ENCODE assay signal across 32 cellular contexts in the genomic region with DNA sequence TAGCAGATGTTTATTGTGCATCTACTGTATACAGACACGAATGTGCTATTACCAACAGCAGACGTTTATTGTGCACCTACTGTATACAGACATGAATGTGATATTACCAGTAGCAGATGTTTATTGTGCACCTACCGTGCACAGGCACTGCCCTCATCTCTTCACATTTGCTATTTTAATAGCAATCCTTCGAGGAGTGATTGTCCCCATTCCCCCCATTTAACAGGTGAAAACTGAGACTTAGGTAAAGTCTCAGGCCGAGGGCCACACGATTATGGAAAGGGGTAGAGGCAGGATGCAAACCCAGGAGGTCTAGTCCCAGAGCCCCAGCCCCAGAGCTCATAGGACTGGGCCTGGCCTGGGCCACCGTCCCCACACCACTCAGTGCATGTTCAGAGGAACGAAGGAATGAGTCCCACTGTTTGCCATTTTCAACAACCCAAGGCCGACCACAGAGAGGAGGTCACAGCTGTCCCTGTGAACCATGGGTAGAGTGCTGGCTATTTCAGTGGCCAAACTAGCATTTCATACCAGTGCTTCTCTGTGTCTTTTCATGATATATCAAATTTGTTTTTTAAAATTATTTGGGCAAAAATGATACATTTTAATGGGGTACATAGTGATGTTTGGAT.
"Had no signal": no experiment of that assay in that cellular context is flagged by ENCODE, and none has a peak within 500 bp of the region (broad histone marks: within the 10 kb centered on the region; RNA-seq: fewer than 3 reads in every experiment).

No MANE protein-coding gene starts in this region.

- H3K4me3 ChIP-seq: adrenal gland, body of pancreas, breast epithelium had no signal

- H3K9me3 ChIP-seq: adrenal gland, body of pancreas, breast epithelium had no signal

- H3K4me1 ChIP-seq: body of pancreas, breast epithelium had no signal

- ATAC-seq: activated T-cell treated with anti-CD3 and anti-CD28 coated beads, Interleukin-2, amount 50 U/mL, for 4 hours; activated T-cell treated with anti-CD3 and anti-CD28 coated beads, Interleukin-2, amount 50 U/mL, for 72 hours; activated T-helper 17 cell treated with anti-CD3 and anti-CD28 coated beads, Interleukin-2, amount 50 U/mL, for 72 hours; body of pancreas had no signal

- H3K27me3 ChIP-seq: adrenal gland, body of pancreas, brain microvascular endothelial cell, breast epithelium had no signal

- FAIRE-seq: TTC549 had no signal

- H3K36me3 ChIP-seq: brain microvascular endothelial cell, breast epithelium had no signal

- DNase-seq: activated B cell treated with CpG ODN at 0.5 μM for 24 hours; activated CD4-positive, alpha-beta memory T cell treated with anti-CD3 and anti-CD28 coated beads for 36 hours; activated CD4-positive, alpha-beta T cell treated with anti-CD3 and anti-CD28 coated beads for 4 hours; activated CD4-positive, alpha-beta T cell treated with anti-CD3 and anti-CD28 coated beads, Interleukin-2, amount 10 ng/mL, durations not matched to agents 24 days and 14 days; activated CD4-positive, alpha-beta T cell treated with anti-CD3 and anti-CD28 coated beads, Interleukin-2, amount 50 U/mL, for 1 hour; activated CD4-positive, alpha-beta T cell treated with anti-CD3 and anti-CD28 coated beads, Interleukin-2, amount 50 U/mL, for 4 hours; activated CD4-positive, CD25-positive, alpha-beta regulatory T cell treated with anti-CD3 and anti-CD28 coated beads, Interleukin-2, amount 50 U/mL, for 72 hours; activated CD8-positive, alpha-beta memory T cell treated with anti-CD3 and anti-CD28 coated beads, Interleukin-2, amount 50 U/mL, for 4 hours; activated CD8-positive, alpha-beta T cell treated with anti-CD3 and anti-CD28 coated beads for 36 hours; activated effector memory CD4-positive, alpha-beta T cell treated with anti-CD3 and anti-CD28 coated beads, Interleukin-2, amount 50 U/mL, for 16 hours; activated gamma-delta T cell treated with Interleukin-2 at 50 U/mL for 16 hours; activated naive CD4-positive, alpha-beta T cell; activated naive CD4-positive, alpha-beta T cell treated with anti-CD3 and anti-CD28 coated beads for 36 hours; activated naive CD4-positive, alpha-beta T cell treated with anti-CD3 and anti-CD28 coated beads, Interleukin-2, amount 50 U/mL, for 16 hours; activated naive CD8-positive, alpha-beta T cell treated with anti-CD3 and anti-CD28 coated beads for 36 hours; activated T-cell treated with anti-CD3 and anti-CD28 coated beads for 4 hours; activated T-cell treated with anti-CD3 and anti-CD28 coated beads, Interleukin-2, amount 50 U/mL, for 1 hour; activated T-cell treated with anti-CD3 and anti-CD28 coated beads, Interleukin-2, amount 50 U/mL, for 4 hours; activated T-cell treated with anti-CD3 and anti-CD28 coated beads, Interleukin-2, amount 50 U/mL, for 72 hours; adrenal gland; amniotic stem cell; aorta; body of pancreas; brain microvascular endothelial cell; central memory CD4-positive, alpha-beta T cell; T-helper 1 cell; T-helper 2 cell; T-helper 9 cell had no signal

- H3K27ac ChIP-seq: adrenal gland, body of pancreas, brain microvascular endothelial cell, breast epithelium, VCaP had no signal
